ENCODE assay signal across 16 cellular contexts in the genomic region with DNA sequence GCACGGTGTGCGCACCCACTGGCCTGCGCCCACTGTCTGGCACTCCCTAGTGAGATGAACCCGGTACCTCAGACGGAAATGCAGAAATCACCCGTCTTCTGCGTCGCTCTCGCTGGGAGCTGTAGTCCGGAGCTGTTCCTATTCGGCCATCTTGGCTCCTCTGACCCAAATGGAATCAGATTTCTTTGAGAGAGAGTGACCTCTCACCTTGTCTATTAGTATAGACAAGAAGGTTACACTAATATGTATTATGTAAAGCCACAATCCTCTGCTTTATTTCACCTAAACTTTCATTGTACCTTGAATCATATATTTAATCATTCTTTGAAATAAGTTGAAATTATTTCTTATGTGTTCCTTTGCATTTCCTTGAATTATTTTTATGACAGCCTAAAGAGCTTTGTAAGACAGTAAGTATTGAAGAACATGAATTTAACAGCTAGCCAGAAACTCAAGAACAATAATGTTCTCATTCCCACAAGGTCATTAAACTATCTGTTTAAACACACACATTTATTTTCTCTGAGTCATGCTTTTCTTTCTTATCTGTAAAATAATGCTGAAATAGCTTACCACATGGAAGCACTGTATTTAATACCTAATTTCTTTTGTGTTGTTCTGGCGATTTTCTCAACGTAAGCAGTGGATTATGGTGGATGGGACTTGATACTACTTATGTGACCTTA.
DNase-seq lines count a peak whose midpoint lies in the region; TF ChIP-seq lines count a peak whose summit lies in the region.
"Had no signal": no experiment of that assay in that cellular context is flagged by ENCODE, and none has a peak within 500 bp of the region (broad histone marks: within the 10 kb centered on the region; RNA-seq: fewer than 3 reads in every experiment).

No MANE protein-coding gene starts in this region.

- H3K4me3 ChIP-seq in SJSA1 (no peak overlapping the region), choroid plexus epithelial cell (ENCODE audit: low read depth, low read length) (no peak overlapping the region), hepatocyte (no peak overlapping the region), MG63 (no peak overlapping the region)

- H4K20me1 ChIP-seq in hepatocyte (ENCODE audit: insufficient read depth, poor library complexity, severe bottlenecking), result no peaks in the 10 kb centered on the region

- H3K4me1 ChIP-seq in SJSA1 (replicated peaks) (peaks cover 11% of the 10 kb centered on the region), hepatocyte (ENCODE audit: insufficient read depth) (no peaks in the 10 kb centered on the region)

- H3K9me3 ChIP-seq in SJSA1 (replicated peaks), result no peaks in the 10 kb centered on the region; the same call in 1 of the 2 replicates
- no peaks in the 10 kb centered on the region for H3K9me3 ChIP-seq in hepatocyte (ENCODE audit: low read depth)
- H3K9me3 ChIP-seq in MG63, result no peaks in the 10 kb centered on the region

- peak; percentile 9 for DNase-seq in NCI-H226
- DNase-seq in SJSA1 (ENCODE audit: low read depth in 1 of 2, low spot score in 2 of 2), result peak in 1 of 2 experiments; percentile 28
- peak; percentile 42 for DNase-seq in choroid plexus epithelial cell (ENCODE audit: low read depth)
- DNase-seq in mesenteric fat pad (ENCODE audit: low spot score), result no peak
- DNase-seq in hepatocyte (ENCODE audit: low spot score), result no peak
- no peak for DNase-seq in activated T-cell treated with anti-CD3 and anti-CD28 coated beads, Interleukin-2, amount 50 U/mL, for 48 hours
- DNase-seq in MG63, result no peak
- DNase-seq: CD4-positive, alpha-beta T cell; COR-L47; DMS79; Kasumi-1; NCI-H1092 treated with DMSO at 0.1 percent for 48 hours; NCI-H1436 treated with DMSO at 0.1 percent for 48 hours; NCI-H1930; NCI-H446; NCI-H526 had no signal

- H2AFZ ChIP-seq in hepatocyte, result no peak overlapping the region

- no peaks in the 10 kb centered on the region for H3K9me2 ChIP-seq in hepatocyte (replicated peaks; ENCODE audit: insufficient read depth)

- TF ChIP-seq CTCF in choroid plexus epithelial cell (conservative IDR thresholded peaks at IDR 0.05; ENCODE audit: low read depth, low read length), result no peak
- TF ChIP-seq CTCF in hepatocyte (IDR thresholded peaks at IDR 0.05; ENCODE audit: poor library complexity), result no peak

- 0 out of 2 replicates have a peak overlapping the region, but pooled peaks have one; percentile 28 for H3K27ac ChIP-seq in SJSA1
- no peak overlapping the region for H3K27ac ChIP-seq in hepatocyte

- H3K79me2 ChIP-seq in hepatocyte, result no peaks in the 10 kb centered on the region

- H3K4me2 ChIP-seq in hepatocyte, result no peak overlapping the region

- H3K36me3 ChIP-seq in SJSA1, result no peaks in the 10 kb centered on the region
- H3K36me3 ChIP-seq in hepatocyte (replicated peaks; ENCODE audit: insufficient read depth, low read depth), result no peaks in the 10 kb centered on the region
- H3K36me3 ChIP-seq in MG63, result no peaks in the 10 kb centered on the region

- WGBS in hepatocyte (ENCODE audit: low lambda C conversion rate, missing lambda C conversion rate), result 86% methylated on average over 8 of the region's 13 CpGs

- H3K27me3 ChIP-seq in SJSA1 (replicated peaks), result no peaks in the 10 kb centered on the region
- H3K27me3 ChIP-seq in hepatocyte, result no peaks in the 10 kb centered on the region
- H3K27me3 ChIP-seq in MG63, result no peaks in the 10 kb centered on the region

Comparison
In these comparisons a context has a peak if more than half of its experiments do, and no peak if none do; other contexts are left out.
1. DNase-seq: peak in NCI-H226 (single experiment) and choroid plexus epithelial cell (single experiment); none in mesenteric fat pad (single experiment), hepatocyte (single experiment), activated T-cell treated with anti-CD3 and anti-CD28 coated beads, Interleukin-2, amount 50 U/mL, for 48 hours (0 of 2) and MG63 (single experiment).